Comparison of ENCODE assay signal across 27 cellular contexts in genomic region chr21:25643486-25643885, GRCh38.
"Had no signal": no experiment of that assay in that cellular context is flagged by ENCODE, and none has a peak within 500 bp of the region (broad histone marks: within the 10 kb centered on the region; RNA-seq: fewer than 3 reads in every experiment).

No MANE protein-coding gene starts in this region.

- H3K9me3 ChIP-seq: ascending aorta had no signal

- H3K4me3 ChIP-seq: ascending aorta, cardiac muscle cell had no signal

- DNase-seq: activated CD4-positive, alpha-beta memory T cell treated with anti-CD3 and anti-CD28 coated beads, Interleukin-2, amount 10 ng/mL, durations not matched to agents 7 days and 5 days; activated CD4-positive, alpha-beta T cell treated with anti-CD3 and anti-CD28 coated beads for 1 hour; activated CD4-positive, alpha-beta T cell treated with anti-CD3 and anti-CD28 coated beads for 36 hours; activated CD4-positive, alpha-beta T cell treated with anti-CD3 and anti-CD28 coated beads for 48 hours; activated CD4-positive, alpha-beta T cell treated with anti-CD3 and anti-CD28 coated beads, Interleukin-2, amount 10 ng/mL, durations not matched to agents 7 days and 5 days; activated CD4-positive, alpha-beta T cell treated with anti-CD3 and anti-CD28 coated beads, Interleukin-2, amount 50 U/mL, for 48 hours; activated CD4-positive, CD25-positive, alpha-beta regulatory T cell; activated CD8-positive, alpha-beta memory T cell treated with anti-CD3 and anti-CD28 coated beads for 24 hours; activated CD8-positive, alpha-beta memory T cell treated with anti-CD3 and anti-CD28 coated beads, Interleukin-2, amount 10 ng/mL, durations not matched to agents 7 days and 5 days; activated CD8-positive, alpha-beta memory T cell treated with anti-CD3 and anti-CD28 coated beads, Interleukin-2, amount 50 U/mL, for 48 hours; activated CD8-positive, alpha-beta T cell treated with anti-CD3 and anti-CD28 coated beads, Interleukin-2, amount 10 ng/mL, durations not matched to agents 7 days and 5 days; activated effector memory CD4-positive, alpha-beta T cell treated with Interleukin-2 at 50 U/mL for 16 hours; activated gamma-delta T cell; activated naive CD4-positive, alpha-beta T cell treated with anti-CD3 and anti-CD28 coated beads, Interleukin-2, amount 10 ng/mL, durations not matched to agents 7 days and 5 days; activated naive CD4-positive, alpha-beta T cell treated with Interleukin-2 at 50 U/mL for 16 hours; activated naive CD8-positive, alpha-beta T cell treated with anti-CD3 and anti-CD28 coated beads, Interleukin-2, amount 10 ng/mL, durations not matched to agents 7 days and 5 days; activated naive CD8-positive, alpha-beta T cell treated with anti-CD3 and anti-CD28 coated beads, Interleukin-2, amount 50 U/mL, for 24 hours; activated T-cell treated with anti-CD3 and anti-CD28 coated beads, Interleukin-2, amount 50 U/mL, for 24 hours; activated T-cell treated with anti-CD3 and anti-CD28 coated beads, Interleukin-2, amount 50 U/mL, for 48 hours; anterior cingulate cortex; central memory CD4-positive, alpha-beta T cell; T-helper 1 cell; T-helper 2 cell; T-helper 9 cell had no signal

- H3K27ac ChIP-seq: ascending aorta, cardiac muscle cell, VCaP had no signal

- H3K36me3 ChIP-seq: ascending aorta, cardiac muscle cell had no signal

- H3K27me3 ChIP-seq: ascending aorta had no signal
